Comparison of ENCODE assay signal across 2 cellular contexts in the genomic region with DNA sequence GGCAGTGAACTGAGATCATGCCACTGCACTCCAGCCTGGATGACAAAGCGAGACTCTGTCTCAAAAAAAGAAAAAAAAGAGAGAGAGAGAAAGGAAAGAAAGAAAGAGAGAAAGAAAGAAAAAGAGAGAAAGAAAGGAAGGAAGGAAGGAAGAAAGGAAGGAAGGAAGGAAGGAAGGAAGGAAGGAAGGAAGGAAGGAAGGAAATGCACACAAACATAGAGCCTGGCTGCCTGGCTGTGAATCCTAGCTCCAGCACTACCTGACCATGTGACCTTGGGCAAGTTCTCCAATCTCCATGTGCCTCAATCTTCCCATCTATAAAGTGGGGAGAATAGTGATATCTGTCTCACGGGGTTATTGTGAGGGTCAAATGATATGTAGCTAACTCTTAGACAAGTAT. TPM values are rescaled to one million over a fixed set of nuclear protein-coding genes. Genes with fewer than 3 reads are reported as not detected.
"Had no signal": no experiment of that assay in that cellular context is flagged by ENCODE, and none has a peak within 500 bp of the region (broad histone marks: within the 10 kb centered on the region; RNA-seq: fewer than 3 reads in every experiment).

No MANE protein-coding gene starts in this region.

RNA-seq across cellular contexts. Expression of a gene that starts 34.0 kb away (rescaled TPM):
- total RNA-seq: HT1080 had no signal
- polyA plus RNA-seq: IgD-negative memory B cell had no signal

RNA-seq across cellular contexts. Expression of a gene that starts 51.1 kb away (rescaled TPM):
- polyA plus RNA-seq: IgD-negative memory B cell had no signal
